In the genomic region with DNA sequence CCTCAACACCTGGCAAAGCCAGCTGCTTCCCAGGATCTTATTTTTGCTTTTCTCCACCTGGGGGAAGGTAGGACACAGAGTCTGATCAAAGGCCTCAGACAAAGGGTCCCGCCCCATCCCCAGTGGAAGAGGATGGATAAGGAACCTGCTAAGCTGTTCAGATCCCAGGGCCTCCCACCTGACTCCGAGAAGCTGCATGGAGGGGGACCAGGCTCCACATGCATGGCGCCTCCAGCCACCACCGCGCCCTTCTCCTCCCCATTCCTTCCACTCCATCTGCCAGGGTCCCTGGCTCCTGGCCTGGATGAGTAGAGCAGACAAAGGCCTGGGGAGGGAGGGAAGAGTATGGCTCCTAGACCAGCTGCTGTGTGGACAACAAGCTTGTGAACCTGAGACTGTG, we compare ENCODE assay signal across 17 cellular contexts. TPM values are rescaled to one million over a fixed set of nuclear protein-coding genes. Genes with fewer than 3 reads are reported as not detected.
"Had no signal": no experiment of that assay in that cellular context is flagged by ENCODE, and none has a peak within 500 bp of the region (broad histone marks: within the 10 kb centered on the region; RNA-seq: fewer than 3 reads in every experiment).

No MANE protein-coding gene starts in this region.

- H3K4me1 ChIP-seq: esophagus muscularis mucosa, gastroesophageal sphincter, upper lobe of left lung had no signal

- H3K4me3 ChIP-seq: esophagus muscularis mucosa, gastroesophageal sphincter, heart left ventricle, mucosa of descending colon, thoracic aorta, upper lobe of left lung had no signal

- H3K27me3 ChIP-seq: heart left ventricle, upper lobe of left lung had no signal

- DNase-seq: activated CD4-positive, alpha-beta T cell treated with anti-CD3 and anti-CD28 coated beads, Interleukin-2, amount 50 U/mL, for 4 hours; activated gamma-delta T cell; effector CD8-positive, alpha-beta T cell; heart left ventricle; left ventricle myocardium superior; mucosa of descending colon; naive thymus-derived CD8-positive, alpha-beta T cell; stimulated activated naive B cell treated with anti-CD40 and anti-IgM and Interleukin-4, amounts not matched to agents 10 μg/mL and 1 μg/mL and 100 μg/mL, for 72 hours; upper lobe of left lung; WERI-Rb-1 had no signal

- H3K27ac ChIP-seq: esophagus muscularis mucosa, gastroesophageal sphincter, heart left ventricle, thoracic aorta, upper lobe of left lung, WERI-Rb-1 had no signal

- H3K9me3 ChIP-seq: esophagus muscularis mucosa, gastroesophageal sphincter, heart left ventricle, mucosa of descending colon, thoracic aorta, upper lobe of left lung had no signal

- FAIRE-seq: endothelial cell of umbilical vein had no signal

- H3K36me3 ChIP-seq: esophagus muscularis mucosa, gastroesophageal sphincter, heart left ventricle, thoracic aorta, upper lobe of left lung, WERI-Rb-1 had no signal

RNA-seq across cellular contexts. Expression of gene CRABP1, which starts 20.0 kb away (rescaled TPM):
- total RNA-seq: activated CD8-positive, alpha-beta memory T cell treated with anti-CD3 and anti-CD28 coated beads for 36 hours; endothelial cell of umbilical vein; esophagus muscularis mucosa; kidney epithelial cell; left ventricle myocardium superior; naive thymus-derived CD8-positive, alpha-beta T cell; renal cortical epithelial cell had no signal
- polyA plus RNA-seq: heart left ventricle; naive thymus-derived CD8-positive, alpha-beta T cell had no signal
